Comparison of ENCODE assay signal across 1 cellular context in genomic region chr1:113929750-113930498, GRCh38.
TF ChIP-seq lines count a peak whose summit lies in the region.

No MANE protein-coding gene starts in this region.

TF ChIP-seq in K562, 482 proteins besides CTCF, POLR2A, EP300 and RAD21 (continued from another document and continues in another):
- TF ChIP-seq, protein P1, sequence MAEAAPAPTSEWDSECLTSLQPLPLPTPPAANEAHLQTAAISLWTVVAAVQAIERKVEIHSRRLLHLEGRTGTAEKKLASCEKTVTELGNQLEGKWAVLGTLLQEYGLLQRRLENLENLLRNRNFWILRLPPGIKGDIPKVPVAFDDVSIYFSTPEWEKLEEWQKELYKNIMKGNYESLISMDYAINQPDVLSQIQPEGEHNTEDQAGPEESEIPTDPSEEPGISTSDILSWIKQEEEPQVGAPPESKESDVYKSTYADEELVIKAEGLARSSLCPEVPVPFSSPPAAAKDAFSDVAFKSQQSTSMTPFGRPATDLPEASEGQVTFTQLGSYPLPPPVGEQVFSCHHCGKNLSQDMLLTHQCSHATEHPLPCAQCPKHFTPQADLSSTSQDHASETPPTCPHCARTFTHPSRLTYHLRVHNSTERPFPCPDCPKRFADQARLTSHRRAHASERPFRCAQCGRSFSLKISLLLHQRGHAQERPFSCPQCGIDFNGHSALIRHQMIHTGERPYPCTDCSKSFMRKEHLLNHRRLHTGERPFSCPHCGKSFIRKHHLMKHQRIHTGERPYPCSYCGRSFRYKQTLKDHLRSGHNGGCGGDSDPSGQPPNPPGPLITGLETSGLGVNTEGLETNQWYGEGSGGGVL (CRISPR knock-in tag; IDR thresholded peaks at IDR 0.05) = no peak
- no peak for TF ChIP-seq ZNF785 (CRISPR knock-in tag; IDR thresholded peaks at IDR 0.05)
- no peak for TF ChIP-seq STAT5A (IDR thresholded peaks at IDR 0.05; ENCODE audit: borderline replicate concordance, low read length)
- no peak for TF ChIP-seq MEF2D (tag; conservative IDR thresholded peaks at IDR 0.05; ENCODE audit: low read depth)
- TF ChIP-seq TCF15 (CRISPR knock-in tag; IDR thresholded peaks at IDR 0.05) = no peak
- no peak for TF ChIP-seq ZNF668 (CRISPR knock-in tag; IDR thresholded peaks at IDR 0.05)
- TF ChIP-seq, protein P2, sequence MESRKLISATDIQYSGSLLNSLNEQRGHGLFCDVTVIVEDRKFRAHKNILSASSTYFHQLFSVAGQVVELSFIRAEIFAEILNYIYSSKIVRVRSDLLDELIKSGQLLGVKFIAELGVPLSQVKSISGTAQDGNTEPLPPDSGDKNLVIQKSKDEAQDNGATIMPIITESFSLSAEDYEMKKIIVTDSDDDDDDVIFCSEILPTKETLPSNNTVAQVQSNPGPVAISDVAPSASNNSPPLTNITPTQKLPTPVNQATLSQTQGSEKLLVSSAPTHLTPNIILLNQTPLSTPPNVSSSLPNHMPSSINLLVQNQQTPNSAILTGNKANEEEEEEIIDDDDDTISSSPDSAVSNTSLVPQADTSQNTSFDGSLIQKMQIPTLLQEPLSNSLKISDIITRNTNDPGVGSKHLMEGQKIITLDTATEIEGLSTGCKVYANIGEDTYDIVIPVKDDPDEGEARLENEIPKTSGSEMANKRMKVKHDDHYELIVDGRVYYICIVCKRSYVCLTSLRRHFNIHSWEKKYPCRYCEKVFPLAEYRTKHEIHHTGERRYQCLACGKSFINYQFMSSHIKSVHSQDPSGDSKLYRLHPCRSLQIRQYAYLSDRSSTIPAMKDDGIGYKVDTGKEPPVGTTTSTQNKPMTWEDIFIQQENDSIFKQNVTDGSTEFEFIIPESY (CRISPR knock-in tag; IDR thresholded peaks at IDR 0.05) = no peak
- TF ChIP-seq MCM2 (IDR thresholded peaks at IDR 0.05; ENCODE audit: low read depth) = no peak
- TF ChIP-seq SRF (CRISPR knock-in tag; IDR thresholded peaks at IDR 0.05) = 0 out of 4 replicates have a peak, but pooled peaks of 1 of the 2 experiments have one; percentile 42
- TF ChIP-seq SAFB (IDR thresholded peaks at IDR 0.05; ENCODE audit: borderline replicate concordance, low read depth, low read length) = peak; percentile 30; the same call in 1 of the 2 replicates
- peak; percentile 54 for TF ChIP-seq KDM5B (IDR thresholded peaks at IDR 0.05; ENCODE audit: insufficient replicate concordance, low read depth, low read length)
- TF ChIP-seq SIN3A (IDR thresholded peaks at IDR 0.05; ENCODE audit: borderline replicate concordance in 2 of 2, control insufficient read depth in 1 of 2, low read depth in 2 of 2, low read length in 2 of 2) = peak; percentile 44 to 66; a peak in 3 of 4 replicates
- no peak for TF ChIP-seq NR2F6 (CRISPR knock-in tag; IDR thresholded peaks at IDR 0.05)
- TF ChIP-seq NR4A1 (CRISPR knock-in tag; IDR thresholded peaks at IDR 0.05) = 0 out of 2 replicates have a peak, but pooled peaks have one; percentile 71
- TF ChIP-seq NR4A1 (tag; IDR thresholded peaks at IDR 0.05) = no peak
- no peak for TF ChIP-seq BCL6 (CRISPR knock-in tag; IDR thresholded peaks at IDR 0.05)
- TF ChIP-seq ZNF740 (CRISPR knock-in tag; IDR thresholded peaks at IDR 0.05) = peak; percentile 39
- no peak for TF ChIP-seq ZNF740 (tag; IDR thresholded peaks at IDR 0.05)
- TF ChIP-seq ZNF407 (IDR thresholded peaks at IDR 0.05; ENCODE audit: low read depth) = no peak
- no peak for TF ChIP-seq POLR2B (IDR thresholded peaks at IDR 0.05; ENCODE audit: low read depth, partially characterized antibody)
- no peak; the same call in 1 of the 2 replicates for TF ChIP-seq E2F5 (CRISPR knock-in tag; IDR thresholded peaks at IDR 0.05)
- no peak for TF ChIP-seq MXD1 (CRISPR knock-in tag; IDR thresholded peaks at IDR 0.05; ENCODE audit: borderline replicate concordance, poor library complexity, severe bottlenecking)
- TF ChIP-seq, protein P3, sequence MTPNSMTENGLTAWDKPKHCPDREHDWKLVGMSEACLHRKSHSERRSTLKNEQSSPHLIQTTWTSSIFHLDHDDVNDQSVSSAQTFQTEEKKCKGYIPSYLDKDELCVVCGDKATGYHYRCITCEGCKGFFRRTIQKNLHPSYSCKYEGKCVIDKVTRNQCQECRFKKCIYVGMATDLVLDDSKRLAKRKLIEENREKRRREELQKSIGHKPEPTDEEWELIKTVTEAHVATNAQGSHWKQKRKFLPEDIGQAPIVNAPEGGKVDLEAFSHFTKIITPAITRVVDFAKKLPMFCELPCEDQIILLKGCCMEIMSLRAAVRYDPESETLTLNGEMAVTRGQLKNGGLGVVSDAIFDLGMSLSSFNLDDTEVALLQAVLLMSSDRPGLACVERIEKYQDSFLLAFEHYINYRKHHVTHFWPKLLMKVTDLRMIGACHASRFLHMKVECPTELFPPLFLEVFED (CRISPR knock-in tag; conservative IDR thresholded peaks at IDR 0.05) = no peak
- TF ChIP-seq TSHZ1 (CRISPR knock-in tag; IDR thresholded peaks at IDR 0.05) = no peak
- TF ChIP-seq, protein P4, sequence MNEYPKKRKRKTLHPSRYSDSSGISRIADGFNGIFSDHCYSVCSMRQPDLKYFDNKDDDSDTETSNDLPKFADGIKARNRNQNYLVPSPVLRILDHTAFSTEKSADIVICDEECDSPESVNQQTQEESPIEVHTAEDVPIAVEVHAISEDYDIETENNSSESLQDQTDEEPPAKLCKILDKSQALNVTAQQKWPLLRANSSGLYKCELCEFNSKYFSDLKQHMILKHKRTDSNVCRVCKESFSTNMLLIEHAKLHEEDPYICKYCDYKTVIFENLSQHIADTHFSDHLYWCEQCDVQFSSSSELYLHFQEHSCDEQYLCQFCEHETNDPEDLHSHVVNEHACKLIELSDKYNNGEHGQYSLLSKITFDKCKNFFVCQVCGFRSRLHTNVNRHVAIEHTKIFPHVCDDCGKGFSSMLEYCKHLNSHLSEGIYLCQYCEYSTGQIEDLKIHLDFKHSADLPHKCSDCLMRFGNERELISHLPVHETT (CRISPR knock-in tag; conservative IDR thresholded peaks at IDR 0.05 in 1 of 2, IDR thresholded peaks at IDR 0.05 in 1 of 2) = peak in 1 of 2 experiments; percentile 91; a peak in 2 of 4 replicates
- TF ChIP-seq ZNF57 (CRISPR knock-in tag; IDR thresholded peaks at IDR 0.05) = no peak
- peak; percentile 90 for TF ChIP-seq ZBTB9 (CRISPR knock-in tag; IDR thresholded peaks at IDR 0.05)
- TF ChIP-seq CEBPB (tag; IDR thresholded peaks at IDR 0.05) = no peak
- TF ChIP-seq ZNF263 (CRISPR knock-in tag; IDR thresholded peaks at IDR 0.05; ENCODE audit: borderline replicate concordance) = 0 out of 2 replicates have a peak, but pooled peaks have one; percentile 58
- no peak for TF ChIP-seq TOE1 (IDR thresholded peaks at IDR 0.05; ENCODE audit: borderline replicate concordance)
- no peak for TF ChIP-seq TOE1 (CRISPR knock-in tag; IDR thresholded peaks at IDR 0.05; ENCODE audit: borderline replicate concordance, low read depth)
- no peak for TF ChIP-seq HDGF (IDR thresholded peaks at IDR 0.05)
- no peak for TF ChIP-seq PCBP1 (IDR thresholded peaks at IDR 0.05; ENCODE audit: low read depth, low read length, poor library complexity, severe bottlenecking)
